9 cellular contexts compared by ENCODE assay signal in genomic region chr16:52533296-52533695, GRCh38. TPM values are rescaled to one million over a fixed set of nuclear protein-coding genes. Genes with fewer than 3 reads are reported as not detected.
"Had no signal": no experiment of that assay in that cellular context is flagged by ENCODE, and none has a peak within 500 bp of the region (broad histone marks: within the 10 kb centered on the region; RNA-seq: fewer than 3 reads in every experiment).

No MANE protein-coding gene starts in this region.

- H3K27ac ChIP-seq: HL-60, KMS-11 had no signal

- DNase-seq: GOT3, H7, HCEC 1CT, KBM-7 had no signal

- H3K9ac ChIP-seq: KMS-11 had no signal

- H3K27ac Mint-ChIP-seq: IgD-negative memory B cell had no signal

- H3K4me2 ChIP-seq: KMS-11 had no signal

- H3K4me1 Mint-ChIP-seq: IgD-negative memory B cell had no signal

- ATAC-seq: HepG2 had no signal

- H3K36me3 Mint-ChIP-seq: IgD-negative memory B cell had no signal

- H3K4me3 Mint-ChIP-seq: IgD-negative memory B cell had no signal

RNA-seq across cellular contexts. Expression of gene TOX3, which starts 13.6 kb away (rescaled TPM):
- total RNA-seq: HT1080 had no signal
- polyA plus RNA-seq: IgD-negative memory B cell had no signal
